ENCODE assay signal across 1 cellular context in genomic region chrX:119984652-119985051, GRCh38.
A peak's percentile ranks its signal among the peaks of the same experiment; 100 is the strongest.
TF ChIP-seq lines count a peak whose summit lies in the region.

No MANE protein-coding gene starts in this region.

TF ChIP-seq in HEK293, 187 proteins besides CTCF, POLR2A, EP300 and RAD21 (continued from another document):
- peak; percentile 3; the same call in 1 of the 2 replicates for TF ChIP-seq PRDM6 (tag by site-specific recombination; IDR thresholded peaks at IDR 0.05)
- peak; percentile 53; the same call in 1 of the 2 replicates for TF ChIP-seq ZBTB17 (tag by site-specific recombination; IDR thresholded peaks at IDR 0.05)
- no peak for TF ChIP-seq ZNF768 (tag by site-specific recombination; IDR thresholded peaks at IDR 0.05)
- 0 out of 2 replicates have a peak, but pooled peaks have one; percentile 41 for TF ChIP-seq ZNF692 (tag by site-specific recombination; IDR thresholded peaks at IDR 0.05)
- TF ChIP-seq TCF7L2 (IDR thresholded peaks at IDR 0.05; ENCODE audit: borderline replicate concordance, low read depth, low read length) = peak; percentile 55; the same call in 1 of the 2 replicates
- TF ChIP-seq OSR2 (tag by site-specific recombination; IDR thresholded peaks at IDR 0.05) = peak; percentile 32; the same call in 1 of the 2 replicates
- TF ChIP-seq KLF10 (tag by site-specific recombination; IDR thresholded peaks at IDR 0.05) = no peak
- TF ChIP-seq GLIS1 (tag by site-specific recombination; IDR thresholded peaks at IDR 0.05) = 0 out of 2 replicates have a peak, but pooled peaks have one; percentile 5
- TF ChIP-seq, protein P1, sequence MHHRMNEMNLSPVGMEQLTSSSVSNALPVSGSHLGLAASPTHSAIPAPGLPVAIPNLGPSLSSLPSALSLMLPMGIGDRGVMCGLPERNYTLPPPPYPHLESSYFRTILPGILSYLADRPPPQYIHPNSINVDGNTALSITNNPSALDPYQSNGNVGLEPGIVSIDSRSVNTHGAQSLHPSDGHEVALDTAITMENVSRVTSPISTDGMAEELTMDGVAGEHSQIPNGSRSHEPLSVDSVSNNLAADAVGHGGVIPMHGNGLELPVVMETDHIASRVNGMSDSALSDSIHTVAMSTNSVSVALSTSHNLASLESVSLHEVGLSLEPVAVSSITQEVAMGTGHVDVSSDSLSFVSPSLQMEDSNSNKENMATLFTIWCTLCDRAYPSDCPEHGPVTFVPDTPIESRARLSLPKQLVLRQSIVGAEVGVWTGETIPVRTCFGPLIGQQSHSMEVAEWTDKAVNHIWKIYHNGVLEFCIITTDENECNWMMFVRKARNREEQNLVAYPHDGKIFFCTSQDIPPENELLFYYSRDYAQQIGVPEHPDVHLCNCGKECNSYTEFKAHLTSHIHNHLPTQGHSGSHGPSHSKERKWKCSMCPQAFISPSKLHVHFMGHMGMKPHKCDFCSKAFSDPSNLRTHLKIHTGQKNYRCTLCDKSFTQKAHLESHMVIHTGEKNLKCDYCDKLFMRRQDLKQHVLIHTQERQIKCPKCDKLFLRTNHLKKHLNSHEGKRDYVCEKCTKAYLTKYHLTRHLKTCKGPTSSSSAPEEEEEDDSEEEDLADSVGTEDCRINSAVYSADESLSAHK (tag by site-specific recombination; IDR thresholded peaks at IDR 0.05) = peak; percentile 32; the same call in 1 of the 2 replicates
- TF ChIP-seq ZNF843 (tag by site-specific recombination; IDR thresholded peaks at IDR 0.05) = peak; percentile 64; the same call in 1 of the 2 replicates
- TF ChIP-seq ZNF214 (tag by site-specific recombination; IDR thresholded peaks at IDR 0.05; ENCODE audit: borderline replicate concordance) = no peak
